ENCODE assay signal across 19 cellular contexts in the genomic region with DNA sequence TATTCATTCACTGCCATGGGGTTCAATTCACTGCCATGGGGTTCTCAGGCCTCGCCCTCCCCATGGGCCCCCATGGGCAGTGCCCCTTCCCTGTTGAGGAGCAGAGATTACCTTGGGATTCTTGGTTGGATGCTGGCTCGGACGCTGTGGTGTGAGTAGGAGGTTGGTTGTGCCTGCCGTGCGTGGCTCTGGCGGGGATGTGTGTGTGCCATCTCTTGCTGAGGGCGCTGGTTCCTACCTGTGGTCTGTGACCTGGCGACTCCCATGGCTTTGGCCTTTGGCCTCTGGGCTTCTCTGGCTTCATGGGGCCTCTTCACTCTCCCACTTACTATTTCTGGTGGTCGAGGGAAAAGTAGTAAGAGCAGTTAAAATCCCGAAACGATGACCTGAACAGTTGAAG. TPM values are rescaled to one million over a fixed set of nuclear protein-coding genes. Genes with fewer than 3 reads are reported as not detected.
A peak's percentile ranks its signal among the peaks of the same experiment; 100 is the strongest.
DNase-seq lines count a peak whose midpoint lies in the region; ATAC-seq, FAIRE-seq and TF ChIP-seq lines count a peak whose summit lies in the region.
"Had no signal": no experiment of that assay in that cellular context is flagged by ENCODE, and none has a peak within 500 bp of the region (broad histone marks: within the 10 kb centered on the region; RNA-seq: fewer than 3 reads in every experiment).

No MANE protein-coding gene starts in this region.

- H3K23ac ChIP-seq in H1 (ENCODE audit: insufficient read length), result no peak overlapping the region

- CTCF ChIA-PET in H1 (lab: Charles Lee; ENCODE audit: partially characterized antibody), result no interaction called here
- CTCF ChIA-PET in WTC11 (lab: Charles Lee), result no interaction called here

- H3K4ac ChIP-seq in H1 (replicated peaks; ENCODE audit: insufficient read length, low read depth, low read length), result no peak overlapping the region

- H3K18ac ChIP-seq in H1 (ENCODE audit: extremely low read depth, low read length), result no peak overlapping the region

- no peak overlapping the region for H4K91ac ChIP-seq in H1 (replicated peaks; ENCODE audit: insufficient read length, low read length)

- H3K9ac ChIP-seq in H1 (replicated peaks in 1 of 4; ENCODE audit: extremely low read depth in 1 of 4, low read depth in 3 of 4, low read length in 3 of 4) (no peak overlapping the region), skeletal muscle tissue (ENCODE audit: low read depth in 1 of 3, low read length in 3 of 3) (peak overlapping the region in 2 of 3 donors; percentile 8 to 20)
- H3K9ac ChIP-seq: GM23248 had no signal

- no peak overlapping the region for H3K4me3 Mint-ChIP-seq in WTC11
- H3K4me3 Mint-ChIP-seq: CD4-positive, alpha-beta memory T cell; H9 had no signal

- no peak overlapping the region for H3K4me3 ChIP-seq in heart right ventricle
- no peak overlapping the region for H3K4me3 ChIP-seq in H1 (ENCODE audit: extremely low read depth in 1 of 4, insufficient read depth in 2 of 4, low read depth in 3 of 4, low read length in 4 of 4)
- H3K4me3 ChIP-seq in osteoblast (ENCODE audit: insufficient read depth, low read length), result no peak overlapping the region
- H3K4me3 ChIP-seq in skeletal muscle tissue (ENCODE audit: low read length in 3 of 3), result no peak overlapping the region
- H3K4me3 ChIP-seq: GM23248 had no signal

- intact Hi-C loops in Right ventricle myocardium superior (cut with DNase I) (no loop called here), heart right ventricle (cut with DNase I) (no loop called here)

- peaks cover 0 to 81% (median 33%) of the 10 kb centered on the region in 9 donors for H3K36me3 ChIP-seq in heart right ventricle
- peaks cover 14 to 45% (median 34%) of the 10 kb centered on the region in 4 experiments; a peak in 6 of 8 replicates for H3K36me3 ChIP-seq in H1 (ENCODE audit: control insufficient read depth in 2 of 4, insufficient read depth in 4 of 4, low read length in 3 of 4)
- H3K36me3 ChIP-seq in osteoblast (ENCODE audit: insufficient read depth, low read length), result peaks cover 34% of the 10 kb centered on the region
- H3K36me3 ChIP-seq in skeletal muscle tissue (ENCODE audit: control insufficient read depth in 3 of 3, insufficient read depth in 3 of 3, low read length in 3 of 3), result peaks cover 61 to 62% (median 62%) of the 10 kb centered on the region in 3 donors

- no peaks in the 10 kb centered on the region; the same call in 1 of the 2 replicates for H3K27me3 Mint-ChIP-seq in WTC11 (ENCODE audit: low read depth)
- H3K27me3 Mint-ChIP-seq: CD4-positive, alpha-beta memory T cell had no signal

- no peaks in the 10 kb centered on the region for H3K9me3 ChIP-seq in heart right ventricle
- H3K9me3 ChIP-seq in H1 (ENCODE audit: insufficient read depth in 2 of 2, low read depth in 1 of 2, low read length in 1 of 2), result peaks cover 0 to 7% of the 10 kb centered on the region in 2 experiments; a peak in 1 of 4 replicates
- no peaks in the 10 kb centered on the region for H3K9me3 ChIP-seq in osteoblast (ENCODE audit: low read depth, low read length)
- H3K9me3 ChIP-seq in skeletal muscle tissue (ENCODE audit: control insufficient read depth in 3 of 3, low read length in 3 of 3), result no peaks in the 10 kb centered on the region

- no peak for FAIRE-seq in H1 (lab: Jason Lieb, UNC)
- FAIRE-seq: GM12891, GM18507 had no signal

- peaks cover 3% of the 10 kb centered on the region; the same call in 1 of the 2 replicates for H3K79me1 ChIP-seq in H1 (ENCODE audit: low read depth, low read length)

- TF ChIP-seq POLR2A in H1 (IDR thresholded peaks at IDR 0.05; ENCODE audit: control extremely low read depth in 1 of 2, low read depth in 2 of 2, low read length in 2 of 2), result no peak

- H4K5ac ChIP-seq in H1 (ENCODE audit: insufficient read length, low read depth, low read length), result no peak overlapping the region

- 0 out of 2 replicates have a peak, but pooled peaks cover 2% of the 10 kb centered on the region for H3K23me2 ChIP-seq in H1 (ENCODE audit: low read depth, low read length)

- no peak overlapping the region for H3K56ac ChIP-seq in H1 (replicated peaks; ENCODE audit: insufficient read length, low read depth, low read length)

- POLR2A ChIA-PET in H1 (lab: Charles Lee; ENCODE audit: partially characterized antibody), result no interaction called here
- POLR2A ChIA-PET in WTC11 (lab: Charles Lee), result no interaction called here

- H3K27ac Mint-ChIP-seq in WTC11, result no peak overlapping the region

- no peaks in the 10 kb centered on the region for H3K4me1 Mint-ChIP-seq in WTC11
- H3K4me1 Mint-ChIP-seq: H9 had no signal

- H3K9me3 Mint-ChIP-seq in WTC11, result no peaks in the 10 kb centered on the region
- H3K9me3 Mint-ChIP-seq: CD4-positive, alpha-beta memory T cell had no signal

- no peak overlapping the region for H2BK15ac ChIP-seq in H1 (ENCODE audit: low read length)

- peaks cover 58% of the 10 kb centered on the region for H3K36me3 Mint-ChIP-seq in WTC11

- H2BK120ac ChIP-seq in H1 (replicated peaks; ENCODE audit: low read depth, low read length), result no peak overlapping the region

- 94% methylated on average over 11 of the region's 11 CpGs for WGBS in heart right ventricle, 2 donors
- 89% methylated on average over 11 of the region's 11 CpGs; no CpG with 5 or more reads in 1 of the 2 experiments for WGBS in H1 (ENCODE audit: extremely low coverage in 1 of 2, insufficient coverage in 1 of 2, insufficient read length in 1 of 2, insufficient replicate concordance in 2 of 2, low coverage in 1 of 2, low lambda C conversion rate in 2 of 2, missing lambda C conversion rate in 1 of 2), 2 experiments

- H3K27me3 ChIP-seq in heart right ventricle (no peaks in the 10 kb centered on the region), H1 (replicated peaks in 1 of 4; ENCODE audit: control insufficient read depth in 3 of 4, extremely low read depth in 1 of 4, insufficient read depth in 3 of 4, low read length in 3 of 4) (no peaks in the 10 kb centered on the region), osteoblast (ENCODE audit: insufficient read depth, low read length) (no peaks in the 10 kb centered on the region), skeletal muscle tissue (ENCODE audit: control insufficient read depth in 3 of 3, insufficient read depth in 3 of 3, low read length in 3 of 3) (no peaks in the 10 kb centered on the region)

- H3K27ac ChIP-seq in heart right ventricle (no peak overlapping the region), H1 (ENCODE audit: low read depth, low read length) (no peak overlapping the region), osteoblast (ENCODE audit: low read depth, low read length) (no peak overlapping the region), skeletal muscle tissue (ENCODE audit: low read depth, low read length) (no peak overlapping the region)
- H3K27ac ChIP-seq: GM23248 had no signal

- peak; percentile 6 for DNase-seq in Right ventricle myocardium superior
- DNase-seq in heart right ventricle, result no peak
- DNase-seq in H1 (ENCODE audit: low read depth in 1 of 2, low spot score in 2 of 2), result no peak
- DNase-seq in osteoblast (ENCODE audit: insufficient read length, low spot score, missing footprints), result peak; percentile 65
- DNase-seq in WTC11 (ENCODE audit: low spot score), result no peak
- DNase-seq in NK-92 (lab: John Stamatoyannopoulos, UW; ENCODE audit: unreplicated experiment), result no peak
- DNase-seq: C1 segment of cervical spinal cord; Calu3; CD4-positive, alpha-beta memory T cell; COR-L47; DMS53; DMS79 treated with DMSO at 0.1 percent for 48 hours; GF-D8; GM23248; H9 had no signal

- TF ChIP-seq RAD21 in H1 (IDR thresholded peaks at IDR 0.05 in 1 of 2, conservative IDR thresholded peaks at IDR 0.05 in 1 of 2; ENCODE audit: low read depth in 2 of 2, low read length in 2 of 2), result no peak

- H3K4me1 ChIP-seq in heart right ventricle (peaks cover 0 to 16% (median 0%) of the 10 kb centered on the region in 9 donors), H1 (replicated peaks in 1 of 4; ENCODE audit: control insufficient read depth in 3 of 4, insufficient read depth in 4 of 4, low read length in 3 of 4) (no peaks in the 10 kb centered on the region), osteoblast (ENCODE audit: insufficient read depth, low read length) (no peaks in the 10 kb centered on the region), skeletal muscle tissue (ENCODE audit: control insufficient read depth in 3 of 3, insufficient read depth in 3 of 3, low read length in 3 of 3) (peaks cover 24 to 73% (median 38%) of the 10 kb centered on the region in 3 donors)

- no peak for TF ChIP-seq CTCF in heart right ventricle (IDR thresholded peaks at IDR 0.05)
- no peak for TF ChIP-seq CTCF in H1 (IDR thresholded peaks at IDR 0.05; ENCODE audit: control extremely low read depth in 1 of 3, insufficient read depth in 1 of 3, low read depth in 1 of 3, low read length in 3 of 3)
- no peak for TF ChIP-seq CTCF in osteoblast (IDR thresholded peaks at IDR 0.05; ENCODE audit: extremely low read depth, low read depth, low read length)
- TF ChIP-seq CTCF in WTC11 (IDR thresholded peaks at IDR 0.05), result no peak

- H3K79me2 ChIP-seq in H1 (ENCODE audit: control insufficient read depth in 1 of 2, insufficient read depth in 2 of 2, low read length in 2 of 2) (peaks cover 0 to 14% of the 10 kb centered on the region in 2 experiments; a peak in 2 of 4 replicates), osteoblast (ENCODE audit: insufficient read depth, low read length) (peaks cover 18% of the 10 kb centered on the region)

- TF ChIP-seq EP300 in H1 (IDR thresholded peaks at IDR 0.05; ENCODE audit: borderline replicate concordance in 1 of 2, low read depth in 2 of 2, low read length in 2 of 2), result no peak

- H3K4me2 ChIP-seq in H1 (ENCODE audit: insufficient read depth in 1 of 2, low read depth in 2 of 2, low read length in 2 of 2) (no peak overlapping the region), osteoblast (ENCODE audit: insufficient read depth, low read length) (no peak overlapping the region)

- no peak overlapping the region for H3K14ac ChIP-seq in H1 (ENCODE audit: insufficient read length)

- no peak overlapping the region for H2AK5ac ChIP-seq in H1 (ENCODE audit: low read depth, low read length)

- peak overlapping the region; percentile 25; the same call in 1 of the 2 replicates for H4K8ac ChIP-seq in H1 (ENCODE audit: extremely low read depth, insufficient read depth, low read length)

- H2BK5ac ChIP-seq in H1 (ENCODE audit: low read depth, low read length), result no peak overlapping the region

- H2BK12ac ChIP-seq in H1 (ENCODE audit: low read depth, low read length), result no peak overlapping the region

- H2BK20ac ChIP-seq in H1 (ENCODE audit: low read length), result no peak overlapping the region

- H4K20me1 ChIP-seq in H1 (replicated peaks in 1 of 2; ENCODE audit: control insufficient read depth in 1 of 2, insufficient read depth in 2 of 2, low read length in 2 of 2) (peaks cover 0 to 6% of the 10 kb centered on the region in 2 experiments), osteoblast (ENCODE audit: insufficient read depth, low read length) (no peaks in the 10 kb centered on the region)

- ATAC-seq in Right ventricle myocardium superior (ENCODE audit: poor library complexity) (no peak), heart right ventricle (no peak), WTC11 (no peak)
- ATAC-seq: HCT116 had no signal

- no peak overlapping the region for H2AFZ ChIP-seq in H1 (ENCODE audit: low read length)
- no peak overlapping the region for H2AFZ ChIP-seq in osteoblast (ENCODE audit: low read length)
- H2AFZ ChIP-seq: GM23248 had no signal

RNA-seq across cellular contexts. Expression of gene PCNT, which starts 42.1 kb away (rescaled TPM):
- total RNA-seq in Right ventricle myocardium superior (28.9 TPM), heart right ventricle (10 to 100 TPM; 17.5 to 58.6 (median 29.7) TPM), osteoblast (19.2 and 23.0 TPM in 2 replicates), skeletal muscle tissue (42.8 TPM), WTC11 (2021) (40.6 to 46.4 TPM (median 41.0 TPM) in 3 replicates)
- polyA plus RNA-seq in heart right ventricle (10 to 100 TPM; 23.0 to 25.4 TPM), H1 (2011; rRNA removed) (9.9 and 12.0 TPM in 2 replicates)
- total RNA-seq in H1 (2021; fragmentation: NEBNext Ultra II Directional; extraction: Animal tissue kit (Norgen Biotek cat#: 25700)), result 39.5 and 45.1 TPM in 2 replicates
- 14.8 TPM for polyA plus RNA-seq in H1 (2011; cell fraction: cytosol; rRNA removed)
- 59.4 TPM for polyA plus RNA-seq in H1 (2011; cell fraction: nucleus; rRNA removed)
- 22.2 to 29.2 TPM (median 25.6 TPM) in 4 replicates for polyA plus RNA-seq in H1 (2012, experiment 1 of 2)
- 4.6 TPM for polyA plus RNA-seq in H1 (2012, experiment 2 of 2)
- 16.7 TPM for polyA plus RNA-seq in H1 (2013, experiment 1 of 2)
- 13.8 TPM for polyA plus RNA-seq in H1 (2013, experiment 2 of 2)
- 79.7 and 87.0 TPM in 2 replicates for polyA minus RNA-seq in H1 (2011; rRNA and poly(A)+ RNA removed)
- polyA minus RNA-seq in H1 (2011; cell fraction: cytosol; rRNA and poly(A)+ RNA removed), result 19.8 TPM
- 25.9 TPM for polyA minus RNA-seq in H1 (2011; cell fraction: nucleus; rRNA and poly(A)+ RNA removed)

RNA-seq across cellular contexts. Expression of gene C21orf58, which starts 42.4 kb away (rescaled TPM):
- total RNA-seq in Right ventricle myocardium superior (1.0 TPM), heart right ventricle (1 to 10 TPM in 8 of 10 donors, under 1 TPM in 2; 0.98 to 2.0 (median 1.3) TPM), osteoblast (2.2 and 3.2 TPM in 2 replicates), skeletal muscle tissue (3.1 TPM), WTC11 (2021) (31.5 to 35.1 TPM (median 32.7 TPM) in 3 replicates)
- polyA plus RNA-seq in heart right ventricle (1 to 10 TPM in 1 of 2 donors, under 1 TPM in 1; 0.51 to 2.9 TPM), H1 (2011; rRNA removed) (13.8 and 27.8 TPM in 2 replicates)
- total RNA-seq in H1 (2021; fragmentation: NEBNext Ultra II Directional; extraction: Animal tissue kit (Norgen Biotek cat#: 25700)), result 22.4 and 26.1 TPM in 2 replicates
- polyA plus RNA-seq in H1 (2011; cell fraction: cytosol; rRNA removed), result 26.1 TPM
- 101 TPM for polyA plus RNA-seq in H1 (2011; cell fraction: nucleus; rRNA removed)
- polyA plus RNA-seq in H1 (2012, experiment 1 of 2), result 14.7 to 21.7 TPM (median 19.3 TPM) in 4 replicates
- polyA plus RNA-seq in H1 (2012, experiment 2 of 2), result 9.2 TPM
- polyA plus RNA-seq in H1 (2013, experiment 1 of 2), result 20.8 TPM
- polyA plus RNA-seq in H1 (2013, experiment 2 of 2), result 17.7 TPM
- 12.4 and 19.3 TPM in 2 replicates for polyA minus RNA-seq in H1 (2011; rRNA and poly(A)+ RNA removed)
- polyA minus RNA-seq in H1 (2011; cell fraction: cytosol; rRNA and poly(A)+ RNA removed), result 13.4 TPM
- 45.4 TPM for polyA minus RNA-seq in H1 (2011; cell fraction: nucleus; rRNA and poly(A)+ RNA removed)

Comparison
In these comparisons a context has a peak if more than half of its experiments do, and no peak if none do; other contexts are left out.
1. DNase-seq: peak in Right ventricle myocardium superior (single experiment) and osteoblast (single experiment); none in heart right ventricle (0 of 2), H1 (0 of 2), WTC11 (single experiment) and NK-92 (single experiment).
2. H3K9ac ChIP-seq: peak in skeletal muscle tissue (2 of 3); none in H1 (0 of 4).